ENCODE assay signal across 36 cellular contexts in the genomic region with DNA sequence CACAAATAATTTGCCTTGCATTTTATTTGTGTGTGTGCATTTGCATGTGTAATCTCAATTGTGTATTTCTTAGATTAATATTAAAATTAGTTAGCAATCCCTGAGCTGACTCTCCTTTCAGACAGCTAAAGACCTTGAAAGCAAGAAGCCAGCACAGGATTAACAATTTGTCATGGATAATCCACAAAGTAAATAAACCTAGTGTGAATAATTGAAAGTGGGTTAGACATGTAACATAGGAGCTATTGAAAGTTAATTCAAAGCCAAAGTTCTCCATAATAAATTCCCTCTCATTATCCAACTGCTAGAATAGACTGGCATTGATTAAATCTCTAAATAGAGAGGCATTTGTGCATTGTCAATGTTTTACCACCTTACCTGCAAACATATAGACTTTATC.
"Had no signal": no experiment of that assay in that cellular context is flagged by ENCODE, and none has a peak within 500 bp of the region (broad histone marks: within the 10 kb centered on the region; RNA-seq: fewer than 3 reads in every experiment).

No MANE protein-coding gene starts in this region.

- DNase-seq: activated CD4-positive, alpha-beta memory T cell treated with anti-CD3 and anti-CD28 coated beads, Interleukin-2, amount 10 ng/mL, durations not matched to agents 7 days and 5 days; activated CD4-positive, alpha-beta T cell treated with anti-CD3 and anti-CD28 coated beads for 1 hour; activated CD4-positive, alpha-beta T cell treated with anti-CD3 and anti-CD28 coated beads for 48 hours; activated CD4-positive, CD25-positive, alpha-beta regulatory T cell; activated CD8-positive, alpha-beta memory T cell treated with anti-CD3 and anti-CD28 coated beads for 24 hours; activated CD8-positive, alpha-beta memory T cell treated with anti-CD3 and anti-CD28 coated beads, Interleukin-2, amount 10 ng/mL, durations not matched to agents 7 days and 5 days; activated CD8-positive, alpha-beta memory T cell treated with anti-CD3 and anti-CD28 coated beads, Interleukin-2, amount 50 U/mL, for 48 hours; activated effector memory CD4-positive, alpha-beta T cell treated with Interleukin-2 at 50 U/mL for 16 hours; activated naive CD4-positive, alpha-beta T cell treated with anti-CD3 and anti-CD28 coated beads, Interleukin-2, amount 10 ng/mL, durations not matched to agents 7 days and 5 days; activated naive CD8-positive, alpha-beta T cell treated with anti-CD3 and anti-CD28 coated beads, Interleukin-2, amount 50 U/mL, for 24 hours; activated T-cell treated with anti-CD3 and anti-CD28 coated beads, Interleukin-2, amount 50 U/mL, for 48 hours; amniotic stem cell; aorta; brain microvascular endothelial cell; central memory CD4-positive, alpha-beta T cell; Kasumi-1; KG1; MG63; NCI-H1048; NCI-H1105 treated with DMSO at 0.1 percent for 48 hours; NCI-H1436; NCI-H1694; NCI-H1930; NCI-H2081 treated with DMSO at 0.1 percent for 48 hours; NCI-H2171; NCI-H510A; NCI-H526; NK-92 treated with Interleukin-12 subunit alpha and Interleukin-12 subunit beta, amount 100 ng/mL, for 24 hours; PC-3; Peyer's patch; RPMI8226; SHP77 treated with DMSO at 0.1 percent for 48 hours; SW 1271; T-helper 1 cell; T1000; WERI-Rb-1 had no signal

- ATAC-seq: activated CD8-positive, alpha-beta memory T cell treated with anti-CD3 and anti-CD28 coated beads, Interleukin-2, amount 10 ng/mL, durations not matched to agents 7 days and 5 days; activated naive CD8-positive, alpha-beta T cell treated with anti-CD3 and anti-CD28 coated beads, Interleukin-2, amount 50 U/mL, for 24 hours; PC-3 had no signal

- H3K4me3 ChIP-seq: MG63, Peyer's patch had no signal

- H3K4me1 ChIP-seq: Peyer's patch had no signal

- H3K36me3 ChIP-seq: brain microvascular endothelial cell, MG63, Peyer's patch, WERI-Rb-1 had no signal

- H3K27me3 ChIP-seq: brain microvascular endothelial cell, MG63, Peyer's patch had no signal

- H3K27ac ChIP-seq: brain microvascular endothelial cell, Peyer's patch, WERI-Rb-1 had no signal

- H3K9me3 ChIP-seq: MG63, Peyer's patch had no signal
